ENCODE assay signal across 8 cellular contexts in genomic region chr3:71725279-71725991, GRCh38. TPM values are rescaled to one million over a fixed set of nuclear protein-coding genes. Genes with fewer than 3 reads are reported as not detected.
DNase-seq lines count a peak whose midpoint lies in the region; ATAC-seq and TF ChIP-seq lines count a peak whose summit lies in the region.

Gene EIF4E3, minus strand, starts transcription at chr3:71725402. Its CDS starts 35 bp downstream, at chr3:71725367.

- peak within 1 kb of the TSS; percentile 33 for H2AFZ ChIP-seq in HCT116 (ENCODE audit: low read depth, low read length, poor library complexity, severe bottlenecking)

- POLR2A ChIA-PET in HCT116 (lab: Charles Lee) = no interaction called here

- H3K9ac ChIP-seq in ES-I3 (ENCODE audit: low read depth, low read length) (peak within 1 kb of the TSS; percentile 84), HCT116 (ENCODE audit: low read length) (peak within 1 kb of the TSS; percentile 39), adipocyte (ENCODE audit: low read length) (peak within 1 kb of the TSS; percentile 88)

- H3K9me2 ChIP-seq in HCT116 (ENCODE audit: insufficient read depth) = no peaks in the 10 kb centered on the region

- H3K36me3 ChIP-seq in ES-I3 (ENCODE audit: insufficient read depth, low read length) = no peaks in the 10 kb centered on the region
- no peaks in the 10 kb centered on the region for H3K36me3 ChIP-seq in HCT116 (ENCODE audit: control insufficient read depth in 1 of 2, insufficient read depth in 2 of 2, low read length in 2 of 2)
- H3K36me3 ChIP-seq in Peyer's patch = no peaks in the 10 kb centered on the region
- no peaks in the 10 kb centered on the region for H3K36me3 ChIP-seq in adipocyte (ENCODE audit: control insufficient read depth, insufficient read depth, low read length, severe bottlenecking)

- H3K4me1 ChIP-seq in ES-I3 (ENCODE audit: insufficient read depth, low read length) (peaks cover 27% of the 10 kb centered on the region), HCT116 (ENCODE audit: control insufficient read depth in 1 of 2, insufficient read depth in 2 of 2, low read length in 2 of 2) (peaks cover 7 to 21% of the 10 kb centered on the region in 2 experiments; a peak in 3 of 4 replicates), Peyer's patch (peaks cover 0 to 18% (median 0%) of the 10 kb centered on the region in 4 donors), adipocyte (ENCODE audit: control insufficient read depth, insufficient read depth, low read length) (peaks cover 11% of the 10 kb centered on the region)

- peak within 1 kb of the TSS; percentile 63 to 70 for H3K4me3 ChIP-seq in HCT116 (replicated peaks in 1 of 2; ENCODE audit: low read depth in 1 of 2, low read length in 2 of 2)
- H3K4me3 ChIP-seq in Peyer's patch = peak within 1 kb of the TSS; percentile 77 to 90 (median 85)
- H3K4me3 ChIP-seq in adipocyte (ENCODE audit: low read length) = peak within 1 kb of the TSS; percentile 89

- TF ChIP-seq RAD21 in HCT116 (IDR thresholded peaks at IDR 0.05; ENCODE audit: low read depth) = no peak

- ATAC-seq in HCT116 (peak; percentile 65), left cardiac atrium (peak; percentile 61 to 71)

- H4K20me1 ChIP-seq in HCT116 (ENCODE audit: insufficient read depth) = no peaks in the 10 kb centered on the region

- peaks cover 19% of the 10 kb centered on the region for H3K27me3 ChIP-seq in HCT116 (ENCODE audit: insufficient read depth, low read length)
- H3K27me3 ChIP-seq in Peyer's patch = no peaks in the 10 kb centered on the region
- peaks cover 4% of the 10 kb centered on the region for H3K27me3 ChIP-seq in adipocyte (replicated peaks; ENCODE audit: control insufficient read depth, insufficient read depth, low read length)

- TF ChIP-seq POLR2A in HCT116 (IDR thresholded peaks at IDR 0.05; ENCODE audit: borderline replicate concordance, extremely low read depth, insufficient read depth, insufficient read length) (no peak), Peyer's patch (IDR thresholded peaks at IDR 0.05) (no peak)

- no peaks in the 10 kb centered on the region for H3K9me3 ChIP-seq in ES-I3 (ENCODE audit: control insufficient read depth, insufficient read depth, low read length)
- H3K9me3 ChIP-seq in HCT116 (ENCODE audit: control insufficient read depth in 1 of 2, insufficient read depth in 1 of 2, low read depth in 1 of 2, low read length in 2 of 2) = no peaks in the 10 kb centered on the region
- H3K9me3 ChIP-seq in Peyer's patch = no peaks in the 10 kb centered on the region
- H3K9me3 ChIP-seq in adipocyte (ENCODE audit: control insufficient read depth, low read length) = no peaks in the 10 kb centered on the region

- RAD21 ChIA-PET in HCT116 (lab: Charles Lee; ENCODE audit: low non-redundant PET in 1 of 2, low total read pairs in 2 of 2, uncharacterized antibody in 2 of 2, unreplicated experiment in 2 of 2) = no interaction called here

- H3K79me2 ChIP-seq in HCT116 (ENCODE audit: insufficient read depth, low read length) = no peaks in the 10 kb centered on the region

- CTCF ChIA-PET in HCT116 (lab: Charles Lee) = interaction anchor here (1.2 kb wide), 1 partner anchor 134 kb away, joined by 3 read pairs; no protein-coding TSS in a partner anchor

- peak within 1 kb of the TSS; percentile 85 for H3K4me2 ChIP-seq in HCT116 (ENCODE audit: low read length)

- no peak for DNase-seq in HCT116 (ENCODE audit: low read depth, low spot score)
- peak; percentile 27 to 72 (median 51) for DNase-seq in Peyer's patch
- peak; percentile 80 for DNase-seq in adipocyte (ENCODE audit: low read depth)
- DNase-seq in left cardiac atrium = peak; percentile 38
- DNase-seq in posterior cingulate gyrus = peak in 8 of 10 donors; percentile 17 to 89 (median 46)
- DNase-seq in NCI-H1092 (lab: John Stamatoyannopoulos, UW) = no peak
- no peak for DNase-seq in NCI-H187 (lab: John Stamatoyannopoulos, UW)

- BruUV-seq in HCT116 (replicated peaks; lab: Mats Ljungman, UMichigan) = no TSS peak

- intact Hi-C loops in HCT116 (cut with micrococcal nuclease) (no loop called here), left cardiac atrium (cut with DNase I) (no loop called here), posterior cingulate gyrus (cut with DNase I) (loop anchor here (10.0 kb wide), 1 partner anchor 1359 kb away; no protein-coding TSS in a partner anchor)

- TF ChIP-seq CTCF in HCT116 (IDR thresholded peaks at IDR 0.05 in 2 of 3, conservative IDR thresholded peaks at IDR 0.05 in 1 of 3; ENCODE audit: borderline replicate concordance in 1 of 3, insufficient read depth in 1 of 3, low read depth in 2 of 3, low read length in 2 of 3) = no peak
- no peak for TF ChIP-seq CTCF in Peyer's patch (IDR thresholded peaks at IDR 0.05)

- H3K27ac ChIP-seq in HCT116 (ENCODE audit: low read depth, low read length) (peak within 1 kb of the TSS; percentile 42; the same call in 1 of the 2 replicates), Peyer's patch (peak within 1 kb of the TSS; percentile 84 to 93 (median 86))

TF ChIP-seq in HCT116, 20 proteins besides CTCF, POLR2A, EP300 and RAD21:
- TF ChIP-seq SIN3A (IDR thresholded peaks at IDR 0.05; ENCODE audit: low read depth) (no peak), EZH2phosphoT487 (IDR thresholded peaks at IDR 0.05; ENCODE audit: borderline replicate concordance) (no peak), JUND (IDR thresholded peaks at IDR 0.05) (no peak), YY1 (IDR thresholded peaks at IDR 0.05; ENCODE audit: extremely low read depth, insufficient replicate concordance, low read depth, low read length) (no peak), CBX3 (IDR thresholded peaks at IDR 0.05; ENCODE audit: low read depth) (no peak), EZH2 (IDR thresholded peaks at IDR 0.05) (no peak), EGR1 (IDR thresholded peaks at IDR 0.05; ENCODE audit: low read depth) (no peak), CEBPB (IDR thresholded peaks at IDR 0.05; ENCODE audit: low read depth) (no peak), ELF1 (IDR thresholded peaks at IDR 0.05; ENCODE audit: borderline replicate concordance, low read depth) (no peak), TCF7L2 (IDR thresholded peaks at IDR 0.05; ENCODE audit: borderline replicate concordance, extremely low read depth, insufficient read depth, insufficient read length) (no peak)
- TF ChIP-seq, protein P1, sequence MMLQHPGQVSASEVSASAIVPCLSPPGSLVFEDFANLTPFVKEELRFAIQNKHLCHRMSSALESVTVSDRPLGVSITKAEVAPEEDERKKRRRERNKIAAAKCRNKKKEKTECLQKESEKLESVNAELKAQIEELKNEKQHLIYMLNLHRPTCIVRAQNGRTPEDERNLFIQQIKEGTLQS (IDR thresholded peaks at IDR 0.05) = no peak
- TF ChIP-seq, protein P2, sequence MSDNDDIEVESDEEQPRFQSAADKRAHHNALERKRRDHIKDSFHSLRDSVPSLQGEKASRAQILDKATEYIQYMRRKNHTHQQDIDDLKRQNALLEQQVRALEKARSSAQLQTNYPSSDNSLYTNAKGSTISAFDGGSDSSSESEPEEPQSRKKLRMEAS (IDR thresholded peaks at IDR 0.05) = no peak

RNA-seq across cellular contexts. Expression of gene EIF4E3, which starts in this region (rescaled TPM):
- total RNA-seq in HCT116 (2021; ENCODE audit: unreplicated experiment) (6.0 TPM), Peyer's patch (10 to 100 TPM; 20.6 to 40.8 (median 23.9) TPM), left cardiac atrium (10 to 100 TPM; 40.0 to 45.8 TPM)
- 3.5 TPM in 2 replicates for polyA plus RNA-seq in HCT116 (2012)

Comparison
In these comparisons a context has a peak if more than half of its experiments do, and no peak if none do; other contexts are left out.
1. DNase-seq: peak in Peyer's patch (3 of 3), adipocyte (single experiment), left cardiac atrium (single experiment) and posterior cingulate gyrus (8 of 10); none in HCT116 (single experiment), NCI-H1092 (single experiment) and NCI-H187 (0 of 2).
2. Peak in every context shown above with its lines, with median percentiles within 50 percentile points of each other: H3K9ac ChIP-seq and H3K4me3 ChIP-seq.